Comparison of ENCODE assay signal across 8 cellular contexts in the genomic region with DNA sequence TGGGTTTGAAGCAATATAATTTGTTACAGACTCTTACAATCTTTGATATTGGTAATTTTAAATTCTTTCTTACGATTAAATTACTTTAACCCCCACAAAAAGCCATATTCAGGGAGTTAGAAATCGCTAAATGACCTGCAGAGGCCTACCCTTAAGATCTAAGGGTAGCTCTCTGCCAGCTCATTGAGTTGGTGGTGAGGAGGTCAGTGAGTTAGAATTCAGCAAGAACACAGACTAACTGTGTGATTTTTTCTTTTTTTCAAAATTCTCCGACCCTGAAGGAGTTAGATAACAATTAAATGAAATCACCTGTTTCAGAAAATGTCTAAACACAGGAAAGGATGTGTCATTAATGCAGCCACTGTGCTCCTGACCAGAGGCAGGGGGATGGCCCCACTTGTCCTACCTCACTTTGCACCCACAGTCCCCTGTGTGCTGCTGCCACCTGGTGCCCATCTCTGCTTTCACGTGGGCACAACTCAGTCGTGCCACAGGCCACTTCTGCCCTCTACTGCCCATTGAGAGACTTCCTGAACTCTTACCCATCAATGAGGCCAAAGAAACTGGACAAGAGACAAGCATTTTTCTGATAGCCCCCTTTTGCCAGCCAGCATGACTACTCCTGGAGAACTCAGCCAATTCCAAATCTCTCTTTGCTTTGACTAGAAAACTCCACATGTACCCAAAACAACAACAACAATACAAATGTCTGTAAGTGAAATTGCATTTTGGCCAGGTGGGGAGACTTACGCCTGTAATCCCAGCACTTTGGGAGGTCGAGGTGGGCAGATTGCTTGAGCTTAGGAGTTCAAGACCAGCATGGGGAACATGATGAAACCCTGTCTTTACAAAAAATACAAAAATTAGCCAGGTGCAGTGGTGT. TPM values are rescaled to one million over a fixed set of nuclear protein-coding genes. Genes with fewer than 3 reads are reported as not detected.
DNase-seq lines count a peak whose midpoint lies in the region; ATAC-seq and TF ChIP-seq lines count a peak whose summit lies in the region.

No MANE protein-coding gene starts in this region.

- H3K27me3 Mint-ChIP-seq in HFFc6 (ENCODE audit: insufficient read depth) (no peaks in the 10 kb centered on the region; the same call in 1 of the 2 replicates), T-cell (no peaks in the 10 kb centered on the region)
- peaks cover 6% of the 10 kb centered on the region for H3K27me3 Mint-ChIP-seq in activated naive CD8-positive, alpha-beta T cell treated with anti-CD3 and anti-CD28 coated beads, Interleukin-2, amount 10 ng/mL, durations not matched to agents 7 days and 5 days

- peak overlapping the region; percentile 11; the same call in 1 of the 2 replicates for H3K4me3 Mint-ChIP-seq in HFFc6
- no peak overlapping the region for H3K4me3 Mint-ChIP-seq in T-cell
- H3K4me3 Mint-ChIP-seq in activated naive CD8-positive, alpha-beta T cell treated with anti-CD3 and anti-CD28 coated beads, Interleukin-2, amount 10 ng/mL, durations not matched to agents 7 days and 5 days, result no peak overlapping the region

- peaks cover 38% of the 10 kb centered on the region for H3K4me1 Mint-ChIP-seq in HFFc6 (ENCODE audit: low read depth)
- H3K4me1 Mint-ChIP-seq in T-cell, result peaks cover 5 to 21% (median 17%) of the 10 kb centered on the region in 3 donors
- peaks cover 14% of the 10 kb centered on the region for H3K4me1 Mint-ChIP-seq in activated naive CD8-positive, alpha-beta T cell treated with anti-CD3 and anti-CD28 coated beads, Interleukin-2, amount 10 ng/mL, durations not matched to agents 7 days and 5 days

- CTCF ChIA-PET in T-cell (lab: Charles Lee), result interaction anchor here (0.9 to 5.6 kb wide), 17 partner anchors 9 to 116 kb away, joined by 3 to 75 read pairs (median 6); partner anchors contain the start of genes FCRL6 (in 2 of the 2), DUSP23 (in 1 of the 2), IGSF9 (in 1 of the 2) and TAGLN2 (in 1 of the 2)

- peak; percentile 91 to 98 (median 96) for ATAC-seq in T-cell (replicated peaks in 1 of 4)
- peak; percentile 83 for ATAC-seq in activated naive CD8-positive, alpha-beta T cell treated with anti-CD3 and anti-CD28 coated beads, Interleukin-2, amount 10 ng/mL, durations not matched to agents 7 days and 5 days (ENCODE audit: low read depth)
- peak; percentile 71 to 90 (median 86) for ATAC-seq in heart right ventricle
- no peak for ATAC-seq in HG02970 (IDR thresholded peaks at IDR 0.05; ENCODE audit: low FRiP score, unreplicated experiment)

- H3K27me3 ChIP-seq in heart right ventricle, result no peaks in the 10 kb centered on the region

- peak overlapping the region in 6 of 10 donors; percentile 39 to 86 (median 80) for H3K27ac ChIP-seq in heart right ventricle

- TF ChIP-seq CTCF in HFFc6 (IDR thresholded peaks at IDR 0.05) (peak; percentile 100), heart right ventricle (IDR thresholded peaks at IDR 0.05) (peak; percentile 83 to 99 (median 94))

- DNase-seq in GM04504 (ENCODE audit: low read depth) (peak; percentile 77), HFFc6 (peak; percentile 87), NCI-H1417 treated with DMSO at 0.1 percent for 48 hours (lab: John Stamatoyannopoulos, UW) (peak; percentile 61), T-cell (peak; percentile 39 to 79 (median 68)), heart right ventricle (peak; percentile 82 to 84), retina (peak; percentile 72)
- peak; percentile 77 for DNase-seq in activated naive CD8-positive, alpha-beta T cell treated with anti-CD3 and anti-CD28 coated beads, Interleukin-2, amount 10 ng/mL, durations not matched to agents 7 days and 5 days

- WGBS in heart right ventricle, 2 donors, result 50 to 53% methylated on average over 7 of the region's 7 CpGs

- H3K27ac Mint-ChIP-seq in HFFc6 (peak overlapping the region; percentile 70), T-cell (peak overlapping the region in 1 of 2 donors; percentile 3)
- H3K27ac Mint-ChIP-seq in activated naive CD8-positive, alpha-beta T cell treated with anti-CD3 and anti-CD28 coated beads, Interleukin-2, amount 10 ng/mL, durations not matched to agents 7 days and 5 days, result no peak overlapping the region

- no peak overlapping the region for H3K4me3 ChIP-seq in heart right ventricle

- no peaks in the 10 kb centered on the region for H3K9me3 ChIP-seq in heart right ventricle

- H3K36me3 ChIP-seq in heart right ventricle, result no peaks in the 10 kb centered on the region

- H3K36me3 Mint-ChIP-seq in HFFc6 (ENCODE audit: low read depth), result 0 out of 2 replicates have a peak, but pooled peaks cover 4% of the 10 kb centered on the region
- no peaks in the 10 kb centered on the region for H3K36me3 Mint-ChIP-seq in T-cell
- H3K36me3 Mint-ChIP-seq in activated naive CD8-positive, alpha-beta T cell treated with anti-CD3 and anti-CD28 coated beads, Interleukin-2, amount 10 ng/mL, durations not matched to agents 7 days and 5 days, result no peaks in the 10 kb centered on the region

- intact Hi-C loops in heart right ventricle (cut with DNase I), result loop anchor here in 9 of 10 donors (1.0 to 10.0 kb wide), 11 partner anchors 33 to 727 kb away; partner anchors contain the start of genes TAGLN2 (in 3 of the 9) and DUSP23 (in 2 of the 9)

- H3K4me1 ChIP-seq in heart right ventricle, result peaks cover 0 to 48% (median 32%) of the 10 kb centered on the region in 9 donors

- no peaks in the 10 kb centered on the region for H3K9me3 Mint-ChIP-seq in HFFc6
- no peaks in the 10 kb centered on the region for H3K9me3 Mint-ChIP-seq in T-cell
- H3K9me3 Mint-ChIP-seq in activated naive CD8-positive, alpha-beta T cell treated with anti-CD3 and anti-CD28 coated beads, Interleukin-2, amount 10 ng/mL, durations not matched to agents 7 days and 5 days, result no peaks in the 10 kb centered on the region

- POLR2A ChIA-PET in T-cell (lab: Charles Lee), result interaction anchor here in 1 of 2 donors (1.8 to 3.3 kb wide), 2 partner anchors 32 to 34 kb away, joined by 5 to 18 read pairs; partner anchors contain the start of gene TAGLN2
- POLR2A ChIA-PET in activated naive CD8-positive, alpha-beta T cell treated with anti-CD3 and anti-CD28 coated beads, Interleukin-2, amount 10 ng/mL, durations not matched to agents 7 days and 5 days (lab: Charles Lee), result interaction anchor here (1.7 to 2.4 kb wide), 2 partner anchors 33 to 92 kb away, joined by 7 to 24 read pairs; partner anchors contain the start of gene TAGLN2

RNA-seq across cellular contexts. Expression of gene CFAP45, which starts 8.4 kb away (rescaled TPM):
- total RNA-seq in HFFc6 (2021; fragmentation: NEBNext Ultra II Directional; extraction: Animal tissue kit (Norgen Biotek cat#: 25700)), result 1 to 10 TPM in 4 of 6 experiments, under 1 TPM in 2; 0.94 to 2.5 (median 1.2) TPM
- 1 to 10 TPM; 1.2 to 4.7 (median 1.5) TPM for total RNA-seq in T-cell
- 1 to 10 TPM; 1.3 to 1.6 TPM for total RNA-seq in activated naive CD8-positive, alpha-beta T cell treated with anti-CD3 and anti-CD28 coated beads, Interleukin-2, amount 10 ng/mL, durations not matched to agents 7 days and 5 days
- 1 to 10 TPM in 1 of 10 donors, under 1 TPM in 9; 0.17 to 1.5 (median 0.47) TPM for total RNA-seq in heart right ventricle
- polyA plus RNA-seq in heart right ventricle, result 1 to 10 TPM in 1 of 2 donors, under 1 TPM in 1; 0.70 to 1.4 TPM

RNA-seq across cellular contexts. Expression of gene VSIG8, which starts 29.1 kb away (rescaled TPM):
- not detected for total RNA-seq in HFFc6 (2021; fragmentation: NEBNext Ultra II Directional; extraction: Animal tissue kit (Norgen Biotek cat#: 25700))
- total RNA-seq in T-cell (not detected), heart right ventricle (not detected)
- total RNA-seq in activated naive CD8-positive, alpha-beta T cell treated with anti-CD3 and anti-CD28 coated beads, Interleukin-2, amount 10 ng/mL, durations not matched to agents 7 days and 5 days, result not detected
- polyA plus RNA-seq in heart right ventricle, result under 1 TPM in 1 of 2 donors, not detected in 1; 0.44 TPM

RNA-seq across cellular contexts. Expression of gene TAGLN2, which starts 33.8 kb away (rescaled TPM):
- total RNA-seq in HFFc6 (2021; fragmentation: NEBNext Ultra II Directional; extraction: Animal tissue kit (Norgen Biotek cat#: 25700)), result 100 to 1,000 TPM; 560 to 914 (median 815) TPM
- total RNA-seq in T-cell (100 to 1,000 TPM; 210 to 372 (median 245) TPM), heart right ventricle (100 to 1,000 TPM in 4 of 10 donors, 10 to 100 TPM in 6; 65.9 to 228 (median 92.5) TPM)
- total RNA-seq in activated naive CD8-positive, alpha-beta T cell treated with anti-CD3 and anti-CD28 coated beads, Interleukin-2, amount 10 ng/mL, durations not matched to agents 7 days and 5 days, result 100 to 1,000 TPM; 384 to 388 TPM
- polyA plus RNA-seq in heart right ventricle, result 100 to 1,000 TPM; 131 to 283 TPM

RNA-seq across cellular contexts. Expression of gene IGSF9, which starts 53.9 kb away (rescaled TPM):
- total RNA-seq in HFFc6 (2021; fragmentation: NEBNext Ultra II Directional; extraction: Animal tissue kit (Norgen Biotek cat#: 25700)), result not detected
- total RNA-seq in T-cell (under 1 TPM in 3 of 5 donors, not detected in 2; 0.06 to 0.16 (median 0.12) TPM), heart right ventricle (under 1 TPM in 3 of 10 donors, not detected in 7; 0.07 to 0.15 (median 0.08) TPM)
- total RNA-seq in activated naive CD8-positive, alpha-beta T cell treated with anti-CD3 and anti-CD28 coated beads, Interleukin-2, amount 10 ng/mL, durations not matched to agents 7 days and 5 days, result not detected
- polyA plus RNA-seq in heart right ventricle, result under 1 TPM; 0.03 to 0.15 TPM
